In genomic region chr18:61334951-61335736, GRCh38 we compare ENCODE assay signal across 15 cellular contexts. TPM values are rescaled to one million over a fixed set of nuclear protein-coding genes. Genes with fewer than 3 reads are reported as not detected.
DNase-seq lines count a peak whose midpoint lies in the region; ATAC-seq and TF ChIP-seq lines count a peak whose summit lies in the region.
"Had no signal": no experiment of that assay in that cellular context is flagged by ENCODE, and none has a peak within 500 bp of the region (broad histone marks: within the 10 kb centered on the region; RNA-seq: fewer than 3 reads in every experiment).

No MANE protein-coding gene starts in this region.

- peaks cover 5% of the 10 kb centered on the region for H3K4me1 ChIP-seq in iPS-18a (ENCODE audit: control insufficient read depth, low read depth, low read length)
- peaks cover 6 to 23% (median 11%) of the 10 kb centered on the region in 4 donors for H3K4me1 ChIP-seq in upper lobe of left lung

- TF ChIP-seq EP300 in upper lobe of left lung (IDR thresholded peaks at IDR 0.05) = no peak

- H3K9ac ChIP-seq in iPS-18a (ENCODE audit: low read length) = no peak overlapping the region

- H3K4me3 ChIP-seq in iPS-18a (ENCODE audit: low read length) (peak overlapping the region; percentile 78), upper lobe of left lung (no peak overlapping the region)

- TF ChIP-seq CTCF in upper lobe of left lung (IDR thresholded peaks at IDR 0.05) = no peak

- H3K36me3 ChIP-seq in iPS-18a (ENCODE audit: control insufficient read depth, low read depth, low read length) (no peaks in the 10 kb centered on the region), upper lobe of left lung (no peaks in the 10 kb centered on the region)
- H3K36me3 ChIP-seq: cardiac muscle cell had no signal

- no peak for ATAC-seq in upper lobe of left lung (ENCODE audit: low FRiP score in 2 of 2)
- ATAC-seq: T-helper 17 cell had no signal

- DNase-seq in GM03348 (ENCODE audit: low spot score) (peak; percentile 24), pons (ENCODE audit: low spot score) (peak; percentile 72), upper lobe of left lung (no peak), iPS-NIHi11 (ENCODE audit: low spot score) (no peak), DMS79 (lab: John Stamatoyannopoulos, UW) (no peak), SKM-1 (lab: John Stamatoyannopoulos, UW; ENCODE audit: unreplicated experiment) (no peak)
- DNase-seq: activated CD4-positive, alpha-beta memory T cell treated with anti-CD3 and anti-CD28 coated beads for 36 hours; Karpas-422; NCI-H1694 treated with DMSO at 0.1 percent for 48 hours; NCI-H526 treated with DMSO at 0.1 percent for 48 hours; T-helper 17 cell had no signal

- TF ChIP-seq POLR2A in upper lobe of left lung (IDR thresholded peaks at IDR 0.05) = no peak

- H3K27ac ChIP-seq in angular gyrus (ENCODE audit: low read depth, low read length) (peak overlapping the region; percentile 95), iPS-18a (ENCODE audit: low read length) (no peak overlapping the region), upper lobe of left lung (no peak overlapping the region)
- H3K27ac ChIP-seq: cardiac muscle cell had no signal

- peaks cover 34% of the 10 kb centered on the region for H3K27me3 ChIP-seq in iPS-18a (ENCODE audit: control insufficient read depth, insufficient read depth, low read length)
- H3K27me3 ChIP-seq in upper lobe of left lung = peaks cover 0 to 8% (median 0%) of the 10 kb centered on the region in 4 donors

- WGBS in upper lobe of left lung, 2 donors = 47 to 52% methylated on average over 11 of the region's 11 CpGs

- no peaks in the 10 kb centered on the region for H3K9me3 ChIP-seq in iPS-18a (ENCODE audit: control insufficient read depth, low read depth, low read length)
- H3K9me3 ChIP-seq in upper lobe of left lung = no peaks in the 10 kb centered on the region

RNA-seq across cellular contexts. Expression of gene CDH20, which starts 1.9 kb away (rescaled TPM):
- total RNA-seq in upper lobe of left lung = under 1 TPM in 2 of 6 donors, not detected in 4; 0.06 to 0.07 TPM
- total RNA-seq: cardiac muscle cell, RPMI7951 had no signal

Comparison
In these comparisons a context has a peak if more than half of its experiments do, and no peak if none do; other contexts are left out.
1. DNase-seq: peak in GM03348 (single experiment) and pons (single experiment); none in upper lobe of left lung (0 of 2), iPS-NIHi11 (single experiment), DMS79 (single experiment) and SKM-1 (single experiment).